Comparison of ENCODE assay signal across 27 cellular contexts in genomic region chr3:155647196-155647595, GRCh38.
"Had no signal": no experiment of that assay in that cellular context is flagged by ENCODE, and none has a peak within 500 bp of the region (broad histone marks: within the 10 kb centered on the region; RNA-seq: fewer than 3 reads in every experiment).

No MANE protein-coding gene starts in this region.

- H3K27me3 ChIP-seq: adrenal gland, body of pancreas, colonic mucosa, ovary, sigmoid colon, thyroid gland, upper lobe of left lung, vagina had no signal

- H3K27ac ChIP-seq: adrenal gland, body of pancreas, colonic mucosa, ovary, sigmoid colon, thyroid gland, upper lobe of left lung, vagina, VCaP had no signal

- DNase-seq: activated CD4-positive, alpha-beta T cell treated with anti-CD3 and anti-CD28 coated beads for 4 hours; activated CD4-positive, alpha-beta T cell treated with anti-CD3 and anti-CD28 coated beads, Interleukin-2, amount 50 U/mL, for 48 hours; activated CD8-positive, alpha-beta memory T cell treated with anti-CD3 and anti-CD28 coated beads for 24 hours; activated effector memory CD4-positive, alpha-beta T cell treated with Interleukin-2 at 50 U/mL for 16 hours; activated naive CD4-positive, alpha-beta T cell treated with Interleukin-2 at 50 U/mL for 16 hours; activated naive CD8-positive, alpha-beta T cell treated with anti-CD3 and anti-CD28 coated beads for 36 hours; adrenal gland; aorta; body of pancreas; cerebellar nuclear complex; colonic mucosa; effector CD8-positive, alpha-beta T cell; left cardiac atrium; left ventricle myocardium superior; nephron progenitor cell; ovary; sigmoid colon; stimulated activated CD4-positive, alpha-beta T cell treated with anti-CD3 and anti-CD28 coated beads, Interleukin-4, amount 100 ng/mL, for 24 hours; substantia nigra; thyroid gland; upper lobe of left lung had no signal

- FAIRE-seq: frontal cortex, keratinocyte, small intestine had no signal

- H3K4me1 ChIP-seq: adrenal gland, colonic mucosa, vagina had no signal

- H3K4me3 ChIP-seq: adrenal gland, body of pancreas, colonic mucosa, ovary, sigmoid colon, thyroid gland, upper lobe of left lung, vagina had no signal

- ATAC-seq: body of pancreas; left cardiac atrium; left ventricle myocardium superior; stimulated activated effector memory CD8-positive, alpha-beta T cell treated with anti-CD3 and anti-CD28 coated beads, Interleukin-12 subunit alpha, Interleukin-12 subunit beta, amount 100 ng/mL, for 72 hours had no signal

- H3K9me3 ChIP-seq: adrenal gland, body of pancreas, colonic mucosa, ovary, sigmoid colon, thyroid gland, upper lobe of left lung, vagina had no signal

- H3K36me3 ChIP-seq: adrenal gland, colonic mucosa, ovary, sigmoid colon, thyroid gland, upper lobe of left lung, vagina had no signal
